29 cellular contexts compared by ENCODE assay signal in the genomic region with DNA sequence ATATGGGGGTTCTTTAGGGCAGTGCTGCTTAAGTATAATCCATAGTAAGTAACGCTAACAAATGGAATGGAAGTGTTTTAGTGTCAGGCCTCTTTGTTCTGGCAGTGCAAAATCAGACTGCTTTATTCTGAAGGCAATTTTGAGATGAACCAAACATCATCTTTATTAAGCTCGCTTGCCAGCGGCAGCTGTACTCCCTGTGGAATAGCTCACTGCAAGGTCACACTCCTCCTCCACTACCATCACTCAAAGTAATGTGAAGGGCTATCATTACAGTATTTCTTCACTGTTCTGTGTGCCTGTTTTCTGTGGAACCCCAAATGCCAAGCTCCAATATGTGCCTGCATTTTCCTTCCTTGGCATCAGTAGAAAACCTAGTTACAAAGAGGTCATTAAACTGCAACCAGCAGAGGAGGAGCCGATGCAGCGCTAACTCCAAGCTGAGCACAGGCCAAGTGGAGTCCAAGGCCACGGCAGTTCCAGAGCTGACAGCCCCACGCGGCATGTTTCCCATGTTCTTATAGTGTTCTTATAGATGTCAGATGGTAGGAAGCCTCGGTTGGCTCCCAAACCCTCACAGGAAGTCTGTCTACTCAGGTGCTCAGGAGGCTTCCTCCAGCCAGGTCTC. TPM values are rescaled to one million over a fixed set of nuclear protein-coding genes. Genes with fewer than 3 reads are reported as not detected.
DNase-seq lines count a peak whose midpoint lies in the region; ATAC-seq and TF ChIP-seq lines count a peak whose summit lies in the region.
"Had no signal": no experiment of that assay in that cellular context is flagged by ENCODE, and none has a peak within 500 bp of the region (broad histone marks: within the 10 kb centered on the region; RNA-seq: fewer than 3 reads in every experiment).

No MANE protein-coding gene starts in this region.

- TF ChIP-seq POLR2A in testis (IDR thresholded peaks at IDR 0.05): no peak

- peak overlapping the region; percentile 12 for H3K4me2 ChIP-seq in neural cell (ENCODE audit: low read length)
- H3K4me2 ChIP-seq: A549 had no signal

- no peaks in the 10 kb centered on the region for H3F3A ChIP-seq in neural cell (ENCODE audit: insufficient read depth, low read length, poor library complexity, severe bottlenecking)

- H3K9ac ChIP-seq in neural cell (ENCODE audit: low read length): no peak overlapping the region

- no peak for TF ChIP-seq EP300 in neural cell (conservative IDR thresholded peaks at IDR 0.05; ENCODE audit: poor library complexity, severe bottlenecking)

- WGBS in heart right ventricle, 2 donors: 66 to 75% methylated on average over 9 of the region's 9 CpGs
- 67% methylated on average over 9 of the region's 9 CpGs for WGBS in right cardiac atrium
- WGBS in testis, 2 donors: 27 to 34% methylated on average over 9 of the region's 9 CpGs

- no peaks in the 10 kb centered on the region for H3K27me3 Mint-ChIP-seq in activated CD4-positive, alpha-beta T cell treated with anti-CD3 and anti-CD28 coated beads, Interleukin-2, amount 10 ng/mL, durations not matched to agents 24 days and 14 days
- H3K27me3 Mint-ChIP-seq: activated T-helper 17 cell treated with anti-CD3 and anti-CD28 coated beads, Interleukin-2, amount 50 U/mL, for 72 hours; B cell had no signal

- ATAC-seq in heart right ventricle (peak in 7 of 8 donors; percentile 30 to 61 (median 45)), right cardiac atrium (peak; percentile 25 to 43), foreskin keratinocyte (no peak)
- ATAC-seq: A549; activated T-helper 17 cell treated with anti-CD3 and anti-CD28 coated beads, Interleukin-2, amount 50 U/mL, for 72 hours had no signal

- TF ChIP-seq RAD21 in neural cell (conservative IDR thresholded peaks at IDR 0.05): no peak

- no peaks in the 10 kb centered on the region for H3K4me1 Mint-ChIP-seq in activated CD4-positive, alpha-beta T cell treated with anti-CD3 and anti-CD28 coated beads, Interleukin-2, amount 10 ng/mL, durations not matched to agents 24 days and 14 days
- H3K4me1 Mint-ChIP-seq: B cell, endodermal cell had no signal

- H2AFZ ChIP-seq in neural cell (ENCODE audit: low read depth, low read length): no peak overlapping the region

- peaks cover 20% of the 10 kb centered on the region for H3K36me3 Mint-ChIP-seq in activated CD4-positive, alpha-beta T cell treated with anti-CD3 and anti-CD28 coated beads, Interleukin-2, amount 10 ng/mL, durations not matched to agents 24 days and 14 days (ENCODE audit: low read depth)

- no peaks in the 10 kb centered on the region for H3K79me2 ChIP-seq in neural cell (replicated peaks; ENCODE audit: insufficient read depth, low read length)

- H3K9me3 Mint-ChIP-seq in activated CD4-positive, alpha-beta T cell treated with anti-CD3 and anti-CD28 coated beads, Interleukin-2, amount 10 ng/mL, durations not matched to agents 24 days and 14 days: no peaks in the 10 kb centered on the region
- H3K9me3 Mint-ChIP-seq: activated T-helper 17 cell treated with anti-CD3 and anti-CD28 coated beads, Interleukin-2, amount 50 U/mL, for 72 hours; endodermal cell had no signal

- H3K27ac Mint-ChIP-seq in activated CD4-positive, alpha-beta T cell treated with anti-CD3 and anti-CD28 coated beads, Interleukin-2, amount 10 ng/mL, durations not matched to agents 24 days and 14 days: no peak overlapping the region
- H3K27ac Mint-ChIP-seq: activated T-helper 17 cell treated with anti-CD3 and anti-CD28 coated beads, Interleukin-2, amount 50 U/mL, for 72 hours; B cell; endodermal cell had no signal

- H3K4me3 ChIP-seq in heart right ventricle (no peak overlapping the region), right cardiac atrium (ENCODE audit: low read length) (no peak overlapping the region), neural cell (ENCODE audit: low read length) (no peak overlapping the region), testis (no peak overlapping the region)
- H3K4me3 ChIP-seq: A549, prostate gland, SJCRH30, stomach had no signal

- DNase-seq in heart right ventricle (no peak), cardiac septum (ENCODE audit: low spot score) (no peak), right cardiac atrium (no peak), testis (peak; percentile 73), NOMO-1 treated with DMSO at 0.1 percent for 48 hours (lab: John Stamatoyannopoulos, UW; ENCODE audit: unreplicated experiment) (no peak), foreskin keratinocyte (no peak)
- DNase-seq in activated CD4-positive, alpha-beta T cell treated with anti-CD3 and anti-CD28 coated beads, Interleukin-2, amount 10 ng/mL, durations not matched to agents 24 days and 14 days: no peak
- DNase-seq: activated CD4-positive, alpha-beta T cell treated with anti-CD3 and anti-CD28 coated beads, Interleukin-2, amount 50 U/mL, for 48 hours; activated CD4-positive, CD25-positive, alpha-beta regulatory T cell; activated CD8-positive, alpha-beta memory T cell treated with anti-CD3 and anti-CD28 coated beads, Interleukin-2, amount 50 U/mL, for 4 hours; activated naive CD4-positive, alpha-beta T cell treated with anti-CD3 and anti-CD28 coated beads, Interleukin-2, amount 50 U/mL, for 16 hours; DMS153; endodermal cell; mammary epithelial cell; NCI-H1694; NCI-H2171 treated with DMSO at 0.1 percent for 48 hours; NCI-H526; SJCRH30; small intestine; stimulated activated CD4-positive, alpha-beta T cell treated with anti-CD3 and anti-CD28 coated beads, Interleukin-1b, Interleukin-23, amount 100 ng/mL, for 48 hours; stimulated activated CD8-positive, alpha-beta memory T cell treated with anti-CD3 and anti-CD28 coated beads, Interleukin-4, amount 100 ng/mL, for 48 hours; stomach; trophoblast cell had no signal

- intact Hi-C loops in heart right ventricle (cut with DNase I): loop anchor here in 1 of 10 donors (10.0 kb wide), 1 partner anchor 100 kb away; no protein-coding TSS in a partner anchor
- intact Hi-C loops in cardiac septum (cut with DNase I): no loop called here
- intact Hi-C loops in right cardiac atrium (cut with DNase I): no loop called here
- intact Hi-C loops in testis (cut with DNase I; ENCODE audit: low total_unique reads): no loop called here
- intact Hi-C loops in activated CD4-positive, alpha-beta T cell treated with anti-CD3 and anti-CD28 coated beads, Interleukin-2, amount 10 ng/mL, durations not matched to agents 24 days and 14 days (cut with micrococcal nuclease): no loop called here

- no peaks in the 10 kb centered on the region for H3K9me3 ChIP-seq in heart right ventricle
- H3K9me3 ChIP-seq in right cardiac atrium (ENCODE audit: control insufficient read depth, low read length): no peaks in the 10 kb centered on the region
- no peaks in the 10 kb centered on the region for H3K9me3 ChIP-seq in neural cell (ENCODE audit: low read length)
- H3K9me3 ChIP-seq in testis: no peaks in the 10 kb centered on the region
- H3K9me3 ChIP-seq: A549, prostate gland, SJCRH30, stomach had no signal

- TF ChIP-seq CTCF in heart right ventricle (IDR thresholded peaks at IDR 0.05) (no peak), neural cell (IDR thresholded peaks at IDR 0.05; ENCODE audit: poor library complexity, severe bottlenecking) (no peak), testis (IDR thresholded peaks at IDR 0.05) (no peak), foreskin keratinocyte (conservative IDR thresholded peaks at IDR 0.05) (no peak)

- H3K4me3 Mint-ChIP-seq in activated CD4-positive, alpha-beta T cell treated with anti-CD3 and anti-CD28 coated beads, Interleukin-2, amount 10 ng/mL, durations not matched to agents 24 days and 14 days: no peak overlapping the region
- H3K4me3 Mint-ChIP-seq: activated T-helper 17 cell treated with anti-CD3 and anti-CD28 coated beads, Interleukin-2, amount 50 U/mL, for 72 hours; B cell; endodermal cell had no signal

- H4K20me1 ChIP-seq in neural cell (ENCODE audit: insufficient read depth): no peaks in the 10 kb centered on the region

- no peaks in the 10 kb centered on the region for H3K9me2 ChIP-seq in neural cell (ENCODE audit: insufficient read depth, low read length)

- no peaks in the 10 kb centered on the region for H3K27me3 ChIP-seq in heart right ventricle
- no peaks in the 10 kb centered on the region for H3K27me3 ChIP-seq in right cardiac atrium (ENCODE audit: control insufficient read depth, insufficient read depth)
- H3K27me3 ChIP-seq in neural cell (ENCODE audit: insufficient read depth, low read depth, low read length): no peaks in the 10 kb centered on the region
- H3K27me3 ChIP-seq in testis: no peaks in the 10 kb centered on the region
- no peaks in the 10 kb centered on the region for H3K27me3 ChIP-seq in foreskin keratinocyte
- H3K27me3 ChIP-seq: SJCRH30, stomach had no signal

- H3K27ac ChIP-seq in heart right ventricle (peak overlapping the region in 2 of 10 donors; percentile 13 to 20), right cardiac atrium (ENCODE audit: low read length) (no peak overlapping the region), neural cell (ENCODE audit: low read length) (peak overlapping the region; percentile 36), testis (peak overlapping the region in 1 of 2 donors; percentile 64), foreskin keratinocyte (no peak overlapping the region)
- H3K27ac ChIP-seq: A549, prostate gland, SJCRH30 had no signal

- H3K36me3 ChIP-seq in heart right ventricle: peaks cover 0 to 95% (median 28%) of the 10 kb centered on the region in 9 donors
- peaks cover 4% of the 10 kb centered on the region for H3K36me3 ChIP-seq in neural cell (ENCODE audit: insufficient read depth, low read length)
- H3K36me3 ChIP-seq in testis (ENCODE audit: low read depth, missing control alignments): no peaks in the 10 kb centered on the region

- H3K4me1 ChIP-seq in heart right ventricle: peaks cover 0 to 34% (median 19%) of the 10 kb centered on the region in 9 donors
- no peaks in the 10 kb centered on the region for H3K4me1 ChIP-seq in right cardiac atrium (ENCODE audit: control insufficient read depth, insufficient read depth, low read length)
- peaks cover 36% of the 10 kb centered on the region for H3K4me1 ChIP-seq in testis
- no peaks in the 10 kb centered on the region for H3K4me1 ChIP-seq in foreskin keratinocyte
- H3K4me1 ChIP-seq: prostate gland, SJCRH30 had no signal

RNA-seq across cellular contexts. Expression of a gene that starts 21.4 kb away (rescaled TPM):
- total RNA-seq in heart right ventricle (10 to 100 TPM; 35.6 to 53.1 (median 44.3) TPM), cardiac septum (41.8 TPM), right cardiac atrium (10 to 100 TPM; 44.5 to 52.4 (median 48.0) TPM), testis (10 to 100 TPM; 59.8 to 81.9 TPM), foreskin keratinocyte (87.3 and 111 TPM in 2 replicates)
- polyA plus RNA-seq in heart right ventricle (10 to 100 TPM; 56.1 to 67.0 TPM), right cardiac atrium (61.2 TPM), neural cell (73.5 and 95.8 TPM in 2 replicates), testis (ENCODE audit: insufficient read depth, low read depth, low replicate concordance) (63.9 TPM), foreskin keratinocyte (84.5 and 119 TPM in 2 replicates)
- 58.7 and 62.9 TPM in 2 replicates for polyA minus RNA-seq in neural cell
- 135 and 143 TPM in 2 replicates for total RNA-seq in activated CD4-positive, alpha-beta T cell treated with anti-CD3 and anti-CD28 coated beads, Interleukin-2, amount 10 ng/mL, durations not matched to agents 24 days and 14 days

RNA-seq across cellular contexts. Expression of a gene that starts 21.7 kb away (rescaled TPM):
- 10 to 100 TPM; 53.5 to 84.3 (median 70.8) TPM for total RNA-seq in heart right ventricle
- polyA plus RNA-seq in heart right ventricle: 10 to 100 TPM; 42.5 to 83.5 TPM
- total RNA-seq in cardiac septum: 69.5 TPM
- total RNA-seq in right cardiac atrium: 10 to 100 TPM; 57.6 to 81.7 (median 68.5) TPM
- 86.1 TPM for polyA plus RNA-seq in right cardiac atrium
- 85.0 and 103 TPM in 2 replicates for polyA plus RNA-seq in neural cell
- polyA minus RNA-seq in neural cell: 67.0 and 69.5 TPM in 2 replicates
- total RNA-seq in testis: 10 to 100 TPM; 62.5 to 70.3 TPM
- 69.2 TPM for polyA plus RNA-seq in testis (ENCODE audit: insufficient read depth, low read depth, low replicate concordance)
- total RNA-seq in foreskin keratinocyte: 56.2 and 58.3 TPM in 2 replicates
- 57.1 and 58.9 TPM in 2 replicates for polyA plus RNA-seq in foreskin keratinocyte
- total RNA-seq in activated CD4-positive, alpha-beta T cell treated with anti-CD3 and anti-CD28 coated beads, Interleukin-2, amount 10 ng/mL, durations not matched to agents 24 days and 14 days: 50.6 and 53.8 TPM in 2 replicates

RNA-seq across cellular contexts. Expression of a gene that starts 36.3 kb away (rescaled TPM):
- total RNA-seq in heart right ventricle (10 to 100 TPM; 40.2 to 81.7 (median 49.6) TPM), cardiac septum (45.1 TPM), right cardiac atrium (10 to 100 TPM; 35.6 to 42.5 (median 36.2) TPM), testis (10 to 100 TPM; 42.2 to 60.2 TPM), foreskin keratinocyte (40.0 and 43.1 TPM in 2 replicates)
- polyA plus RNA-seq in heart right ventricle (10 to 100 TPM; 15.8 to 38.2 TPM), right cardiac atrium (23.3 TPM), neural cell (17.8 and 25.2 TPM in 2 replicates), testis (ENCODE audit: insufficient read depth, low read depth, low replicate concordance) (64.0 TPM), foreskin keratinocyte (21.3 and 23.8 TPM in 2 replicates)
- polyA minus RNA-seq in neural cell: 18.3 and 19.3 TPM in 2 replicates
- 14.0 and 17.0 TPM in 2 replicates for total RNA-seq in activated CD4-positive, alpha-beta T cell treated with anti-CD3 and anti-CD28 coated beads, Interleukin-2, amount 10 ng/mL, durations not matched to agents 24 days and 14 days

RNA-seq across cellular contexts. Expression of a gene that starts 51.6 kb away (rescaled TPM):
- total RNA-seq in heart right ventricle (under 1 TPM in 7 of 10 donors, not detected in 3; 0.40 to 0.89 (median 0.68) TPM), cardiac septum (0.43 TPM), right cardiac atrium (1 to 10 TPM in 1 of 4 donors, under 1 TPM in 3; 0.37 to 1.0 (median 0.51) TPM), testis (10 to 100 TPM; 41.1 to 60.9 TPM), foreskin keratinocyte (4.1 and 5.8 TPM in 2 replicates)
- polyA plus RNA-seq in heart right ventricle (1 to 10 TPM in 1 of 2 donors, under 1 TPM in 1; 0.64 to 1.2 TPM), right cardiac atrium (0.41 TPM), neural cell (3.1 and 3.8 TPM in 2 replicates), testis (ENCODE audit: insufficient read depth, low read depth, low replicate concordance) (143 TPM), foreskin keratinocyte (3.3 and 5.8 TPM in 2 replicates)
- polyA minus RNA-seq in neural cell: 1.5 and 2.4 TPM in 2 replicates
- 0.38 TPM in 1 of 2 replicates, not detected in the other for total RNA-seq in activated CD4-positive, alpha-beta T cell treated with anti-CD3 and anti-CD28 coated beads, Interleukin-2, amount 10 ng/mL, durations not matched to agents 24 days and 14 days
- total RNA-seq: B cell, H1 had no signal
